ENCODE assay signal across 1 cellular context in genomic region chr7:137934176-137934826, GRCh38.
TF ChIP-seq lines count a peak whose summit lies in the region.

No MANE protein-coding gene starts in this region.

TF ChIP-seq in K562, 482 proteins besides CTCF, POLR2A, EP300 and RAD21 (continued from another document and continues in another):
- TF ChIP-seq ATF1 (CRISPR knock-in tag; IDR thresholded peaks at IDR 0.05) (no peak), ATF1 (tag; IDR thresholded peaks at IDR 0.05) (no peak), SPI1 (IDR thresholded peaks at IDR 0.05; ENCODE audit: borderline replicate concordance, low read depth, low read length) (no peak), NR1H2 (CRISPR knock-in tag; IDR thresholded peaks at IDR 0.05) (no peak), HMG20A (CRISPR knock-in tag; conservative IDR thresholded peaks at IDR 0.05) (no peak), SFPQ (IDR thresholded peaks at IDR 0.05; ENCODE audit: low read depth, low read length) (no peak), RFX1 (IDR thresholded peaks at IDR 0.05) (no peak), MAFG (tag; conservative IDR thresholded peaks at IDR 0.05) (no peak), JUND (IDR thresholded peaks at IDR 0.05; ENCODE audit: borderline replicate concordance, low read depth, low read length) (0 out of 2 replicates have a peak, but pooled peaks have one; percentile 27), JUND (tag; IDR thresholded peaks at IDR 0.05; ENCODE audit: borderline replicate concordance, low read depth, low read length) (no peak), SAP30 (IDR thresholded peaks at IDR 0.05; ENCODE audit: borderline replicate concordance, insufficient read depth, low read depth, low read length, poor library complexity, severe bottlenecking) (peak; percentile 30), HOMEZ (CRISPR knock-in tag; IDR thresholded peaks at IDR 0.05) (no peak), COPS2 (conservative IDR thresholded peaks at IDR 0.05) (no peak), ZEB2 (IDR thresholded peaks at IDR 0.05) (no peak), FUS (optimal IDR thresholded peaks at IDR 0.05; ENCODE audit: low read depth, low read length) (no peak), NFRKB (IDR thresholded peaks at IDR 0.05; ENCODE audit: low read depth) (no peak), ZNF232 (CRISPR knock-in tag; IDR thresholded peaks at IDR 0.05) (no peak), RBM34 (IDR thresholded peaks at IDR 0.05; ENCODE audit: borderline replicate concordance, insufficient read depth, low read length) (no peak), CREB3 (tag; conservative IDR thresholded peaks at IDR 0.05; ENCODE audit: low read depth) (no peak), ZNF134 (CRISPR knock-in tag; conservative IDR thresholded peaks at IDR 0.05) (no peak), HDAC8 (tag; IDR thresholded peaks at IDR 0.05) (no peak), MEF2A (IDR thresholded peaks at IDR 0.05; ENCODE audit: control insufficient read depth, low read depth, low read length) (no peak), ZNF347 (CRISPR knock-in tag; IDR thresholded peaks at IDR 0.05; ENCODE audit: low read depth) (0 out of 2 replicates have a peak, but pooled peaks have one; percentile 33), NFIX (CRISPR knock-in tag; IDR thresholded peaks at IDR 0.05; ENCODE audit: low read depth) (no peak), SIX5 (IDR thresholded peaks at IDR 0.05; ENCODE audit: borderline replicate concordance in 1 of 2, insufficient read depth in 1 of 2, low read depth in 1 of 2, low read length in 2 of 2) (no peak), MCM3 (IDR thresholded peaks at IDR 0.05) (no peak), ZNF57 (CRISPR knock-in tag; IDR thresholded peaks at IDR 0.05) (no peak), MECOM (CRISPR knock-in tag; IDR thresholded peaks at IDR 0.05) (0 out of 2 replicates have a peak, but pooled peaks have one; percentile 24), TEAD1 (CRISPR knock-in tag; IDR thresholded peaks at IDR 0.05) (0 out of 4 replicates have a peak, but pooled peaks of 1 of the 2 experiments have one; percentile 12), ZBTB49 (CRISPR knock-in tag; IDR thresholded peaks at IDR 0.05; ENCODE audit: borderline replicate concordance) (no peak), ZNF511 (CRISPR knock-in tag; IDR thresholded peaks at IDR 0.05) (no peak), FOXM1 (IDR thresholded peaks at IDR 0.05; ENCODE audit: low read depth) (no peak), FOXM1 (CRISPR knock-in tag; IDR thresholded peaks at IDR 0.05; ENCODE audit: low read depth) (no peak), ARID1B (IDR thresholded peaks at IDR 0.05) (no peak), ELF4 (CRISPR knock-in tag; IDR thresholded peaks at IDR 0.05) (peak; percentile 38; the same call in 1 of the 2 replicates), ZNF445 (CRISPR knock-in tag; IDR thresholded peaks at IDR 0.05; ENCODE audit: low read depth) (no peak), PTBP1 (IDR thresholded peaks at IDR 0.05; ENCODE audit: low read depth, low read length) (no peak), L3MBTL2 (IDR thresholded peaks at IDR 0.05) (peak; percentile 21; the same call in 1 of the 2 replicates), ZNF589 (CRISPR knock-in tag; IDR thresholded peaks at IDR 0.05; ENCODE audit: low read depth) (no peak), SREBF1 (IDR thresholded peaks at IDR 0.05; ENCODE audit: borderline replicate concordance, low read depth, low read length) (no peak), ILF3 (IDR thresholded peaks at IDR 0.05; ENCODE audit: borderline replicate concordance) (no peak), DIDO1 (tag; IDR thresholded peaks at IDR 0.05; ENCODE audit: low read depth) (no peak), TEAD4 (IDR thresholded peaks at IDR 0.05; ENCODE audit: low read length) (no peak), TEAD4 (CRISPR knock-in tag; IDR thresholded peaks at IDR 0.05; ENCODE audit: borderline replicate concordance) (no peak), ETS1 (conservative IDR thresholded peaks at IDR 0.05; ENCODE audit: control insufficient read depth, low read depth, low read length) (no peak), ZNF561 (CRISPR knock-in tag; conservative IDR thresholded peaks at IDR 0.05) (no peak), SNIP1 (IDR thresholded peaks at IDR 0.05; ENCODE audit: low read depth) (no peak), BDP1 (IDR thresholded peaks at IDR 0.05; ENCODE audit: insufficient read depth, insufficient read length) (peak; percentile 8), TCF15 (CRISPR knock-in tag; IDR thresholded peaks at IDR 0.05) (no peak), CAMTA2 (CRISPR knock-in tag; conservative IDR thresholded peaks at IDR 0.05) (no peak), SIN3B (IDR thresholded peaks at IDR 0.05; ENCODE audit: low read depth) (no peak)
- TF ChIP-seq, protein P1, sequence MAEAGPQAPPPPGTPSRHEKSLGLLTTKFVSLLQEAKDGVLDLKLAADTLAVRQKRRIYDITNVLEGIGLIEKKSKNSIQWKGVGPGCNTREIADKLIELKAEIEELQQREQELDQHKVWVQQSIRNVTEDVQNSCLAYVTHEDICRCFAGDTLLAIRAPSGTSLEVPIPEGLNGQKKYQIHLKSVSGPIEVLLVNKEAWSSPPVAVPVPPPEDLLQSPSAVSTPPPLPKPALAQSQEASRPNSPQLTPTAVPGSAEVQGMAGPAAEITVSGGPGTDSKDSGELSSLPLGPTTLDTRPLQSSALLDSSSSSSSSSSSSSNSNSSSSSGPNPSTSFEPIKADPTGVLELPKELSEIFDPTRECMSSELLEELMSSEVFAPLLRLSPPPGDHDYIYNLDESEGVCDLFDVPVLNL (CRISPR knock-in tag; IDR thresholded peaks at IDR 0.05; ENCODE audit: low read depth) = no peak
- TF ChIP-seq, protein P2, sequence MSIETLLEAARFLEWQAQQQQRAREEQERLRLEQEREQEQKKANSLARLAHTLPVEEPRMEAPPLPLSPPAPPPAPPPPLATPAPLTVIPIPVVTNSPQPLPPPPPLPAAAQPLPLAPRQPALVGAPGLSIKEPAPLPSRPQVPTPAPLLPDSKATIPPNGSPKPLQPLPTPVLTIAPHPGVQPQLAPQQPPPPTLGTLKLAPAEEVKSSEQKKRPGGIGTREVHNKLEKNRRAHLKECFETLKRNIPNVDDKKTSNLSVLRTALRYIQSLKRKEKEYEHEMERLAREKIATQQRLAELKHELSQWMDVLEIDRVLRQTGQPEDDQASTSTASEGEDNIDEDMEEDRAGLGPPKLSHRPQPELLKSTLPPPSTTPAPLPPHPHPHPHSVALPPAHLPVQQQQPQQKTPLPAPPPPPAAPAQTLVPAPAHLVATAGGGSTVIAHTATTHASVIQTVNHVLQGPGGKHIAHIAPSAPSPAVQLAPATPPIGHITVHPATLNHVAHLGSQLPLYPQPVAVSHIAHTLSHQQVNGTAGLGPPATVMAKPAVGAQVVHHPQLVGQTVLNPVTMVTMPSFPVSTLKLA (conservative IDR thresholded peaks at IDR 0.05) = 0 out of 4 replicates have a peak, but pooled peaks of 1 of the 2 experiments have one; percentile 29
- TF ChIP-seq, protein P3, sequence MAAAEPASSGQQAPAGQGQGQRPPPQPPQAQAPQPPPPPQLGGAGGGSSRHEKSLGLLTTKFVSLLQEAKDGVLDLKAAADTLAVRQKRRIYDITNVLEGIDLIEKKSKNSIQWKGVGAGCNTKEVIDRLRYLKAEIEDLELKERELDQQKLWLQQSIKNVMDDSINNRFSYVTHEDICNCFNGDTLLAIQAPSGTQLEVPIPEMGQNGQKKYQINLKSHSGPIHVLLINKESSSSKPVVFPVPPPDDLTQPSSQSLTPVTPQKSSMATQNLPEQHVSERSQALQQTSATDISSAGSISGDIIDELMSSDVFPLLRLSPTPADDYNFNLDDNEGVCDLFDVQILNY (CRISPR knock-in tag; IDR thresholded peaks at IDR 0.05) = no peak
- TF ChIP-seq, protein P4, sequence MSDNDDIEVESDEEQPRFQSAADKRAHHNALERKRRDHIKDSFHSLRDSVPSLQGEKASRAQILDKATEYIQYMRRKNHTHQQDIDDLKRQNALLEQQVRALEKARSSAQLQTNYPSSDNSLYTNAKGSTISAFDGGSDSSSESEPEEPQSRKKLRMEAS (CRISPR knock-in tag; IDR thresholded peaks at IDR 0.05) = peak; percentile 23; the same call in 1 of the 2 replicates
- TF ChIP-seq, protein P5, sequence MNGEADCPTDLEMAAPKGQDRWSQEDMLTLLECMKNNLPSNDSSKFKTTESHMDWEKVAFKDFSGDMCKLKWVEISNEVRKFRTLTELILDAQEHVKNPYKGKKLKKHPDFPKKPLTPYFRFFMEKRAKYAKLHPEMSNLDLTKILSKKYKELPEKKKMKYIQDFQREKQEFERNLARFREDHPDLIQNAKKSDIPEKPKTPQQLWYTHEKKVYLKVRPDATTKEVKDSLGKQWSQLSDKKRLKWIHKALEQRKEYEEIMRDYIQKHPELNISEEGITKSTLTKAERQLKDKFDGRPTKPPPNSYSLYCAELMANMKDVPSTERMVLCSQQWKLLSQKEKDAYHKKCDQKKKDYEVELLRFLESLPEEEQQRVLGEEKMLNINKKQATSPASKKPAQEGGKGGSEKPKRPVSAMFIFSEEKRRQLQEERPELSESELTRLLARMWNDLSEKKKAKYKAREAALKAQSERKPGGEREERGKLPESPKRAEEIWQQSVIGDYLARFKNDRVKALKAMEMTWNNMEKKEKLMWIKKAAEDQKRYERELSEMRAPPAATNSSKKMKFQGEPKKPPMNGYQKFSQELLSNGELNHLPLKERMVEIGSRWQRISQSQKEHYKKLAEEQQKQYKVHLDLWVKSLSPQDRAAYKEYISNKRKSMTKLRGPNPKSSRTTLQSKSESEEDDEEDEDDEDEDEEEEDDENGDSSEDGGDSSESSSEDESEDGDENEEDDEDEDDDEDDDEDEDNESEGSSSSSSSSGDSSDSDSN (IDR thresholded peaks at IDR 0.05; ENCODE audit: borderline replicate concordance in 1 of 2, low read depth in 2 of 2, low read length in 2 of 2) = no peak
